Comparison of ENCODE assay signal across 17 cellular contexts in the genomic region with DNA sequence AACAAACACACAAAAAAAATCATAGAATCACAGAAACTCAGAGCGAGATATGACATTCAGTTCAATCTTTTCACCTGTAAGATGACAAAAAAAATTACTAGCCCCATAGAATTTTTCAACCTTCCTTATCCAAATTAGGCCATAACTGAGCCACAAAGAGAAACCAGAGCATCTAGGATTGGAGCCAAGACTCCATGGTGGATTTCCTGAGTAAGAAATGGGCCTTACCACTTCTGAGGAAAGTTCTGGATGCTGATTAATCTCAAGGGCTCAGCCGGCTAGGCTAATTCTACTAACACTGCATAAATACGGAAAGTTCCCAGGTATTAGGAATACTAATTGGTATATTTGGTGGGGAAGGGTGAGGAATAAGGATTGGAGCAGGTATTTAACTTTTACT. TPM values are rescaled to one million over a fixed set of nuclear protein-coding genes. Genes with fewer than 3 reads are reported as not detected.
"Had no signal": no experiment of that assay in that cellular context is flagged by ENCODE, and none has a peak within 500 bp of the region (broad histone marks: within the 10 kb centered on the region; RNA-seq: fewer than 3 reads in every experiment).

No MANE protein-coding gene starts in this region.

- ATAC-seq: left lung; naive thymus-derived CD8-positive, alpha-beta T cell; stimulated activated memory B cell treated with anti-CD40 and anti-IgM and Interleukin-4, amounts not matched to agents 10 μg/mL and 1 μg/mL and 100 μg/mL, for 72 hours had no signal

- H3K9me3 ChIP-seq: left lung, transverse colon, vagina had no signal

- H3K4me3 ChIP-seq: left lung, transverse colon, vagina had no signal

- H3K36me3 ChIP-seq: left lung, transverse colon, vagina had no signal

- H3K4me1 ChIP-seq: left lung, parathyroid adenoma, transverse colon had no signal

- DNase-seq: activated CD4-positive, alpha-beta T cell treated with anti-CD3 and anti-CD28 coated beads, Interleukin-2, amount 10 ng/mL, durations not matched to agents 7 days and 5 days; activated CD8-positive, alpha-beta memory T cell treated with anti-CD3 and anti-CD28 coated beads, Interleukin-2, amount 50 U/mL, for 48 hours; activated naive CD4-positive, alpha-beta T cell treated with anti-CD3 and anti-CD28 coated beads for 36 hours; left lung; mammary epithelial cell; naive thymus-derived CD8-positive, alpha-beta T cell; stimulated activated CD4-positive, alpha-beta T cell treated with anti-CD3 and anti-CD28 coated beads, Interleukin-2, amount 100 ng/mL, for 48 hours; T-helper 9 cell; transverse colon had no signal

- H3K27me3 ChIP-seq: left lung, transverse colon, vagina had no signal

- H3K27ac ChIP-seq: epithelial cell of prostate, left lung, parathyroid adenoma, transverse colon, vagina had no signal

- H2AFZ ChIP-seq: parathyroid adenoma had no signal

- H3K9ac ChIP-seq: parathyroid adenoma had no signal

RNA-seq across cellular contexts. Expression of a gene that starts 16.8 kb away (rescaled TPM):
- total RNA-seq: activated CD4-positive, alpha-beta T cell treated with anti-CD3 and anti-CD28 coated beads, Interleukin-2, amount 10 ng/mL, durations not matched to agents 7 days and 5 days; activated naive CD4-positive, alpha-beta T cell treated with anti-CD3 and anti-CD28 coated beads for 36 hours; activated T-helper 1 cell treated with anti-CD3 and anti-CD28 coated beads, Interleukin-12 subunit alpha, Interleukin-12 subunit beta, Interleukin-2, Interleukin-4 antibody, amounts not matched to agents 30 ng/mL and 10 ng/mL and 1 ng/mL, durations not matched to agents 14 hours and 24 hours and 36 hours; cerebellum; dermis microvascular lymphatic vessel endothelial cell; left lung; mammary epithelial cell; naive thymus-derived CD8-positive, alpha-beta T cell; subcutaneous adipose tissue; transverse colon; vagina had no signal
- polyA plus RNA-seq: mammary epithelial cell; naive thymus-derived CD8-positive, alpha-beta T cell had no signal

RNA-seq across cellular contexts. Expression of a gene that starts 32.4 kb away (rescaled TPM):
- total RNA-seq: cerebellum, dermis microvascular lymphatic vessel endothelial cell had no signal

RNA-seq across cellular contexts. Expression of a gene that starts 59.5 kb away (rescaled TPM):
- total RNA-seq: activated CD4-positive, alpha-beta T cell treated with anti-CD3 and anti-CD28 coated beads, Interleukin-2, amount 10 ng/mL, durations not matched to agents 7 days and 5 days; activated naive CD4-positive, alpha-beta T cell treated with anti-CD3 and anti-CD28 coated beads for 36 hours; activated T-helper 1 cell treated with anti-CD3 and anti-CD28 coated beads, Interleukin-12 subunit alpha, Interleukin-12 subunit beta, Interleukin-2, Interleukin-4 antibody, amounts not matched to agents 30 ng/mL and 10 ng/mL and 1 ng/mL, durations not matched to agents 14 hours and 24 hours and 36 hours; cerebellum; dermis microvascular lymphatic vessel endothelial cell; mammary epithelial cell; naive thymus-derived CD8-positive, alpha-beta T cell; vagina had no signal
- polyA plus RNA-seq: mammary epithelial cell; naive thymus-derived CD8-positive, alpha-beta T cell had no signal
